22 cellular contexts compared by ENCODE assay signal in the genomic region with DNA sequence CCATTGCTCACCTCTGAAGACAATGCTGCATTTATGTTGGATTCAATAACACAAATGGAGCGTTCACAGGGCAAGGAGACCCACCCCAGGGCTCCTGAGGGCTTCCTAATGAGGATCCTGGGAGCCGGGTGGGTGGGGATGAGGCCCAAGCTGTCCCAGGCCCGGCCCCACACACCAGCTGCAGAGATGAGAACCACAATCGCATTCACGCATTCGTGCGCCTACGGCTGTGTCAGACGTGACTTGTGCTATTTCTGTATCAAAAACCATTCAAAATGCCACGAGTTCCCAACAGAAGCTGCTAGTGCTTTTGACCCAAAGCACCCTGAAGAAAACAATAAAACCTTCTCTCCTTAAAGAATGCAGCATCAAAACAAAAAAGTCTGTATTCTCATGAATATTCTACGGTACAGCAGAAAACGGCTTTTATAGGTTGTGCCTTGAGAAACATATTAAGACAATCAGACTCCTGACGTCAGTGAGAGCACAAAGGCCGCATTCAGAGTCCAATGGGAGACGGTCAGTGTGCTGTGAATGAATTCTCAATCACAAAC.
A peak's percentile ranks its signal among the peaks of the same experiment; 100 is the strongest.
DNase-seq lines count a peak whose midpoint lies in the region; ATAC-seq, FAIRE-seq and TF ChIP-seq lines count a peak whose summit lies in the region.
"Had no signal": no experiment of that assay in that cellular context is flagged by ENCODE, and none has a peak within 500 bp of the region (broad histone marks: within the 10 kb centered on the region; RNA-seq: fewer than 3 reads in every experiment).

No MANE protein-coding gene starts in this region.

- H3K9me2 ChIP-seq in OCI-LY7 (ENCODE audit: insufficient read depth, low read length), result no peaks in the 10 kb centered on the region

- no peak overlapping the region for H2BK5ac ChIP-seq in neuronal stem cell (ENCODE audit: low read length)

- no peak for TF ChIP-seq CTCF in OCI-LY7 (conservative IDR thresholded peaks at IDR 0.05; ENCODE audit: low read length)

- POLR2A ChIA-PET in OCI-LY7 (lab: Charles Lee), result no interaction called here

- DNase-seq in activated CD8-positive, alpha-beta memory T cell treated with anti-CD3 and anti-CD28 coated beads for 24 hours, result peak; percentile 11
- no peak for DNase-seq in activated CD8-positive, alpha-beta memory T cell treated with anti-CD3 and anti-CD28 coated beads, Interleukin-2, amount 50 U/mL, for 48 hours
- peak; percentile 72 to 73 for DNase-seq in frontal cortex (ENCODE audit: low spot score in 2 of 2)
- no peak for DNase-seq in neuronal stem cell (ENCODE audit: low spot score)
- DNase-seq in superior temporal gyrus (ENCODE audit: extremely low spot score), result peak; percentile 97
- DNase-seq in OCI-LY7 (ENCODE audit: low spot score), result no peak
- DNase-seq in GF-D8 (lab: John Stamatoyannopoulos, UW), result no peak
- DNase-seq: activated CD4-positive, alpha-beta T cell treated with anti-CD3 and anti-CD28 coated beads for 1 hour; DMS79; GOT3; MG63; natural killer cell; NCI-H2029 treated with DMSO at 0.1 percent for 48 hours; NCI-H526; PC-9; T-helper 1 cell had no signal

- no peak overlapping the region for H3K18ac ChIP-seq in neuronal stem cell (ENCODE audit: low read length)

- peak overlapping the region; percentile 30 for H3K27ac ChIP-seq in neuronal stem cell (replicated peaks; ENCODE audit: low read length)
- no peak overlapping the region for H3K27ac ChIP-seq in OCI-LY7 (ENCODE audit: low read depth, low read length, poor library complexity, severe bottlenecking)
- H3K27ac ChIP-seq: 22Rv1, hepatocyte, PC-9 had no signal

- H2BK120ac ChIP-seq in neuronal stem cell (ENCODE audit: low read depth, low read length), result no peak overlapping the region

- H3K27me3 ChIP-seq in neuronal stem cell (ENCODE audit: control insufficient read depth in 3 of 3, insufficient read depth in 3 of 3, low read depth in 1 of 3, low read length in 3 of 3), result no peaks in the 10 kb centered on the region
- H3K27me3 ChIP-seq: BLaER1 treated with 17β-estradiol and CSF1 and Interleukin-3, amounts not matched to agents 10 nM and 100 nM; hepatocyte; MG63 had no signal

- H4K20me1 ChIP-seq in OCI-LY7 (ENCODE audit: insufficient read depth, low read length), result no peaks in the 10 kb centered on the region

- H4K91ac ChIP-seq in neuronal stem cell (ENCODE audit: low read depth, low read length, poor library complexity), result no peak overlapping the region

- no peak overlapping the region for H3K4ac ChIP-seq in neuronal stem cell (ENCODE audit: low read length)

- H2AFZ ChIP-seq in neuronal stem cell (ENCODE audit: low read length), result no peak overlapping the region
- H2AFZ ChIP-seq in OCI-LY7 (ENCODE audit: low read length), result no peak overlapping the region
- H2AFZ ChIP-seq: hepatocyte, PC-9 had no signal

- intact Hi-C loops in OCI-LY7 (cut with micrococcal nuclease; ENCODE audit: unreplicated experiment), result no loop called here

- H3K9ac ChIP-seq in neuronal stem cell (ENCODE audit: low read depth, low read length, poor library complexity), result no peak overlapping the region

- peak overlapping the region; percentile 86 for H3K14ac ChIP-seq in neuronal stem cell (ENCODE audit: low read length)

- H3K23ac ChIP-seq in neuronal stem cell (ENCODE audit: low read depth, low read length, poor library complexity), result no peak overlapping the region

- H2BK15ac ChIP-seq in neuronal stem cell (ENCODE audit: low read length), result peak overlapping the region; percentile 61

- H2BK12ac ChIP-seq in neuronal stem cell (ENCODE audit: low read length), result no peak overlapping the region

- peak; percentile 45 for FAIRE-seq in frontal cortex (lab: Jason Lieb, UNC)
- FAIRE-seq: colon had no signal

- H2AK5ac ChIP-seq in neuronal stem cell (ENCODE audit: low read depth, low read length), result no peak overlapping the region

- H3K79me2 ChIP-seq in OCI-LY7 (ENCODE audit: insufficient read depth, low read depth, low read length), result no peaks in the 10 kb centered on the region
- H3K79me2 ChIP-seq: hepatocyte had no signal

- CTCF ChIA-PET in OCI-LY7 (lab: Charles Lee; ENCODE audit: unreplicated experiment), result no interaction called here

- H3K4me3 ChIP-seq in neuronal stem cell (ENCODE audit: low read length in 2 of 2) (no peak overlapping the region), OCI-LY7 (ENCODE audit: low read depth, low read length, poor library complexity, severe bottlenecking) (no peak overlapping the region)
- H3K4me3 ChIP-seq: BLaER1 treated with 17β-estradiol and CSF1 and Interleukin-3, amounts not matched to agents 10 nM and 100 nM; hepatocyte; MG63; PC-9 had no signal

- H3K9me3 ChIP-seq in neuronal stem cell (replicated peaks in 1 of 2; ENCODE audit: control insufficient read depth in 2 of 2, insufficient read depth in 1 of 2, low read depth in 1 of 2, low read length in 2 of 2) (no peaks in the 10 kb centered on the region), OCI-LY7 (ENCODE audit: low read length) (no peaks in the 10 kb centered on the region)
- H3K9me3 ChIP-seq: MG63 had no signal

- H3K4me2 ChIP-seq in neuronal stem cell (ENCODE audit: insufficient read depth, low read length, poor library complexity, severe bottlenecking) (no peak overlapping the region), OCI-LY7 (ENCODE audit: low read length) (no peak overlapping the region)
- H3K4me2 ChIP-seq: hepatocyte, PC-9 had no signal

- no CpG with 5 or more reads among the region's 15 CpGs for WGBS in neuronal stem cell (ENCODE audit: extremely low coverage in 2 of 2, insufficient read length in 2 of 2, insufficient replicate concordance in 1 of 2), 2 donors

- BruUV-seq in OCI-LY7 (replicated peaks; lab: Mats Ljungman, UMichigan), result no TSS peak

- H3K36me3 ChIP-seq in neuronal stem cell (replicated peaks in 1 of 2; ENCODE audit: control insufficient read depth in 2 of 2, insufficient read depth in 2 of 2, low read length in 2 of 2) (peaks cover 0 to 18% of the 10 kb centered on the region in 2 donors), OCI-LY7 (ENCODE audit: insufficient read depth, low read length) (no peaks in the 10 kb centered on the region)
- H3K36me3 ChIP-seq: MG63 had no signal

- H4K8ac ChIP-seq in neuronal stem cell (ENCODE audit: low read depth, low read length), result no peak overlapping the region

- ATAC-seq in HG02588 (IDR thresholded peaks at IDR 0.05; ENCODE audit: unreplicated experiment), result no peak
- ATAC-seq: esophagus mucosa, natural killer cell had no signal

- H3K4me1 ChIP-seq in neuronal stem cell (ENCODE audit: control insufficient read depth in 2 of 2, insufficient read depth in 1 of 2, low read depth in 1 of 2, low read length in 2 of 2) (peaks cover 23 to 24% of the 10 kb centered on the region in 2 donors), OCI-LY7 (ENCODE audit: insufficient read depth, low read length, poor library complexity, severe bottlenecking) (no peaks in the 10 kb centered on the region)

- H3K79me1 ChIP-seq in neuronal stem cell (ENCODE audit: low read depth, low read length), result peaks cover 6% of the 10 kb centered on the region

Comparison
In these comparisons a context has a peak if more than half of its experiments do, and no peak if none do; other contexts are left out.
1. DNase-seq: peak in activated CD8-positive, alpha-beta memory T cell treated with anti-CD3 and anti-CD28 coated beads for 24 hours (single experiment), frontal cortex (2 of 2) and superior temporal gyrus (single experiment); none in activated CD8-positive, alpha-beta memory T cell treated with anti-CD3 and anti-CD28 coated beads, Interleukin-2, amount 50 U/mL, for 48 hours (single experiment), neuronal stem cell (single experiment), OCI-LY7 (single experiment) and GF-D8 (single experiment).